34 cellular contexts compared by ENCODE assay signal in the genomic region with DNA sequence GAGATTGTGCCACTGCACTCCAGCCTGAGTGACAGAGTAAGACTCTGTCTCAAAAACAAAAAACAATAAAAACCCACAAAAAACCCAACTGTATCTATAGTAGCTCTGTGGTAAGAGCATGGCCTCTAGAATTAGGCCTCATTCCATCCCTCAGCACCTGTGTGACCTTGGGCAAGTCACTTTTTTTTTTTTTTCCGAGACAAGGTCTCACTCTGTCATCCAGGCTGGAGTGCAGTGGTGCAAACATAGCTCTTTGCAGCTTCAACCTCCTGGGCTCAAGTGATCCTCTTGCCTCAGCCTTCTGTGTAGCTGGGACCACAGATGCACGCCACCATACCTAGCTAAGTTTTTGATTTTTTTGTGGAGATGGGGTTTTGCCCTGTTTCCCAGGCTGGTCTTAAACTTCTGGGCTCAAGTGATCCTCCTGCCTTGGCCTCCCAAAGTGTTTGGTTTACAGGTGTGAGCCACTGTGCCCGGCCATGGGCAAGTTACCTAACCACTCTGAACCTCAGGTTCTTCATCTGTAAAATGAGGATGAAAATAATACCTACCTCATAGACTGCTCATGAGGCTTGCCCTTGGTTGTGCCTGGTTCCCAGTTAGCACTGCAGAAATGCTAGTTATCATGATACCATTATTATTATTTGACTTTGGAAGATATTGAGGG. TPM values are rescaled to one million over a fixed set of nuclear protein-coding genes. Genes with fewer than 3 reads are reported as not detected.
"Had no signal": no experiment of that assay in that cellular context is flagged by ENCODE, and none has a peak within 500 bp of the region (broad histone marks: within the 10 kb centered on the region; RNA-seq: fewer than 3 reads in every experiment).

No MANE protein-coding gene starts in this region.

- ATAC-seq: activated CD8-positive, alpha-beta memory T cell treated with anti-CD3 and anti-CD28 coated beads, Interleukin-2, amount 10 ng/mL, durations not matched to agents 7 days and 5 days; activated naive CD8-positive, alpha-beta T cell treated with anti-CD3 and anti-CD28 coated beads, Interleukin-2, amount 50 U/mL, for 24 hours; PC-3; Right ventricle myocardium inferior had no signal

- H3K36me3 ChIP-seq: brain microvascular endothelial cell, WERI-Rb-1 had no signal

- H3K4me3 ChIP-seq: Peyer's patch had no signal

- H3K27ac ChIP-seq: brain microvascular endothelial cell, WERI-Rb-1 had no signal

- DNase-seq: activated CD4-positive, alpha-beta memory T cell treated with anti-CD3 and anti-CD28 coated beads, Interleukin-2, amount 10 ng/mL, durations not matched to agents 7 days and 5 days; activated CD4-positive, alpha-beta T cell treated with anti-CD3 and anti-CD28 coated beads for 1 hour; activated CD4-positive, alpha-beta T cell treated with anti-CD3 and anti-CD28 coated beads for 48 hours; activated CD4-positive, CD25-positive, alpha-beta regulatory T cell; activated CD8-positive, alpha-beta memory T cell treated with anti-CD3 and anti-CD28 coated beads for 24 hours; activated CD8-positive, alpha-beta memory T cell treated with anti-CD3 and anti-CD28 coated beads, Interleukin-2, amount 10 ng/mL, durations not matched to agents 7 days and 5 days; activated CD8-positive, alpha-beta memory T cell treated with anti-CD3 and anti-CD28 coated beads, Interleukin-2, amount 50 U/mL, for 48 hours; activated effector memory CD4-positive, alpha-beta T cell treated with Interleukin-2 at 50 U/mL for 16 hours; activated naive CD4-positive, alpha-beta T cell treated with anti-CD3 and anti-CD28 coated beads, Interleukin-2, amount 10 ng/mL, durations not matched to agents 7 days and 5 days; activated naive CD8-positive, alpha-beta T cell treated with anti-CD3 and anti-CD28 coated beads, Interleukin-2, amount 50 U/mL, for 24 hours; activated T-cell treated with anti-CD3 and anti-CD28 coated beads, Interleukin-2, amount 50 U/mL, for 48 hours; brain microvascular endothelial cell; central memory CD4-positive, alpha-beta T cell; Karpas-422; KBM-7; NCI-H1105; NCI-H1417 treated with DMSO at 0.1 percent for 48 hours; NCI-H187 treated with DMSO at 0.1 percent for 48 hours; NCI-H2081; NCI-H226; NCI-H446 treated with DMSO at 0.1 percent for 48 hours; NCI-H524; NCI-H69; NCI-H82; PC-3; Peyer's patch; RPMI8226; SW 1271; T-helper 1 cell; T-helper 2 cell; T-helper 9 cell; WERI-Rb-1 had no signal

- H3K27me3 ChIP-seq: brain microvascular endothelial cell, Peyer's patch had no signal

- H3K9me3 ChIP-seq: Peyer's patch had no signal

RNA-seq across cellular contexts. Expression of gene MYOM3, which starts 15.3 kb away (rescaled TPM):
- total RNA-seq: activated CD4-positive, alpha-beta memory T cell treated with anti-CD3 and anti-CD28 coated beads, Interleukin-2, amount 10 ng/mL, durations not matched to agents 7 days and 5 days; activated CD8-positive, alpha-beta memory T cell treated with anti-CD3 and anti-CD28 coated beads, Interleukin-2, amount 10 ng/mL, durations not matched to agents 7 days and 5 days had no signal

RNA-seq across cellular contexts. Expression of gene IL22RA1, which starts 15.7 kb away (rescaled TPM):
- total RNA-seq: activated CD4-positive, alpha-beta memory T cell treated with anti-CD3 and anti-CD28 coated beads, Interleukin-2, amount 10 ng/mL, durations not matched to agents 7 days and 5 days; MCF 10A had no signal
